ENCODE assay signal across 14 cellular contexts in the genomic region with DNA sequence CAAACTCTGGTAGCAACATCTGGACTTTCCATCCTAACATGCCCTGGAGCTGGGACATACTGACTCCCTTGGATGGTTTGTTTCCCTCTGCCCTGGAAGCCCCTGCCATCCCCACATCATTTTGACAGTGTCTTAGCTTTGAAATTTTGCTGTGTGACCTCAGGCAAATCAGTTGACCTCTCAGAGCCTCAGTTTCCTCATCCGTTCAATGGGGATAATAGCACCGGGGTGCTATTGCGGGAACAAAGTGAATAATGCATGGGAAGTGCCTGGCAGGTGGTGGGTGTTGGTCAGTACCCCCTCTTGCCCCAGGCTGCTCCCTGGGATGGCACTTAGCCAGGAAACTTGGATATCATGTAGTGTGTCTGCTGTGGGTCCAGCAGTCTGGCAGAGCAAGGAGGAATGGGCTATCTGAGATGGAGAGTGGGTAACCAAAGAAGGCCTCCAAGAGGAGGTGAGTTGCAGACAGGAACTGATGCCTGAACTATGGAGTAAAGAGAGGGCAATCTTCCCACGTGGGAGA.
DNase-seq lines count a peak whose midpoint lies in the region; ATAC-seq, FAIRE-seq and TF ChIP-seq lines count a peak whose summit lies in the region.
"Had no signal": no experiment of that assay in that cellular context is flagged by ENCODE, and none has a peak within 500 bp of the region (broad histone marks: within the 10 kb centered on the region; RNA-seq: fewer than 3 reads in every experiment).

No MANE protein-coding gene starts in this region.

- TF ChIP-seq EP300 in SK-N-SH (IDR thresholded peaks at IDR 0.05; ENCODE audit: borderline replicate concordance in 1 of 2, low read depth in 1 of 2, low read length in 1 of 2) = no peak

- no peak overlapping the region for H2AFZ ChIP-seq in SK-N-SH (ENCODE audit: low read depth)

- no peak overlapping the region for H3K4me2 ChIP-seq in SK-N-SH
- H3K4me2 ChIP-seq: BLaER1 had no signal

- no peaks in the 10 kb centered on the region for H4K20me1 ChIP-seq in SK-N-SH (ENCODE audit: insufficient read depth)

- H3K9me2 ChIP-seq in SK-N-SH = no peaks in the 10 kb centered on the region

- no peak overlapping the region for H3K9ac ChIP-seq in SK-N-SH
- H3K9ac ChIP-seq: BLaER1 had no signal

- H3K79me2 ChIP-seq in SK-N-SH (ENCODE audit: insufficient read depth) = no peaks in the 10 kb centered on the region

- H3K27me3 ChIP-seq in SK-N-SH (ENCODE audit: insufficient read depth) (no peaks in the 10 kb centered on the region), breast epithelium (no peaks in the 10 kb centered on the region)
- H3K27me3 ChIP-seq: BLaER1 had no signal

- intact Hi-C loops in breast epithelium (cut with DNase I; ENCODE audit: low total_unique reads) = no loop called here

- CTCF ChIA-PET in SK-N-SH (lab: Yijun Ruan, JAX) = interaction anchor here (0.9 to 1.7 kb wide), 3 partner anchors 10 to 84 kb away, joined by 3 to 6 read pairs (median 5); no protein-coding TSS in a partner anchor

- TF ChIP-seq RAD21 in SK-N-SH (IDR thresholded peaks at IDR 0.05; ENCODE audit: low read length) = no peak

- TF ChIP-seq POLR2A in breast epithelium (IDR thresholded peaks at IDR 0.05) = no peak

- DNase-seq in SK-N-SH (peak; percentile 50), breast epithelium (ENCODE audit: low spot score in 2 of 2) (peak in 1 of 2 donors; percentile 48), mesenteric fat pad (ENCODE audit: low spot score) (peak; percentile 67), NCI-H1048 (lab: John Stamatoyannopoulos, UW) (no peak), urothelium cell line (ENCODE audit: low spot score) (no peak), superior temporal gyrus (ENCODE audit: extremely low spot score) (no peak)
- DNase-seq: NCI-H146, NCI-H2107, NCI-H226, NCI-H526 had no signal

- no peaks in the 10 kb centered on the region for H3K36me3 ChIP-seq in SK-N-SH (replicated peaks in 1 of 2; ENCODE audit: control insufficient read depth in 1 of 2, insufficient read depth in 2 of 2, low read length in 1 of 2)
- H3K36me3 ChIP-seq in breast epithelium = no peaks in the 10 kb centered on the region
- H3K36me3 ChIP-seq: BLaER1 had no signal

- peaks cover 14% of the 10 kb centered on the region for H3F3A ChIP-seq in SK-N-SH (replicated peaks; ENCODE audit: insufficient read depth)

- H3K4me1 ChIP-seq in SK-N-SH (ENCODE audit: control insufficient read depth in 1 of 2, insufficient read depth in 2 of 2, low read depth in 1 of 2, low read length in 1 of 2) = peaks cover 41 to 48% of the 10 kb centered on the region in 2 experiments
- peaks cover 9 to 31% of the 10 kb centered on the region in 2 donors for H3K4me1 ChIP-seq in breast epithelium

- POLR2A ChIA-PET in SK-N-SH (lab: Yijun Ruan, JAX) = no interaction called here

- H3K9me3 ChIP-seq in SK-N-SH (no peaks in the 10 kb centered on the region), breast epithelium (no peaks in the 10 kb centered on the region)
- H3K9me3 ChIP-seq: BLaER1 had no signal

- H3K27ac ChIP-seq in SK-N-SH (ENCODE audit: low read depth in 2 of 2, low read length in 1 of 2) (peak overlapping the region in 1 of 2 experiments; percentile 8; a peak in 1 of 4 replicates), breast epithelium (peak overlapping the region; percentile 35 to 79)
- H3K27ac ChIP-seq: 22Rv1, BLaER1 had no signal

- no peak overlapping the region for H3K4me3 ChIP-seq in SK-N-SH (ENCODE audit: low read depth in 2 of 2, low read length in 1 of 2)
- H3K4me3 ChIP-seq in breast epithelium = no peak overlapping the region
- H3K4me3 ChIP-seq: BLaER1 had no signal

- TF ChIP-seq CTCF in SK-N-SH (IDR thresholded peaks at IDR 0.05) (no peak), breast epithelium (IDR thresholded peaks at IDR 0.05) (no peak)

- no peak for FAIRE-seq in urothelium cell line (lab: Jason Lieb, UNC)

- no peak for ATAC-seq in SK-N-SH treated with all-trans-retinoic acid at 6 μM for 48 hours
- ATAC-seq in GM18867 (IDR thresholded peaks at IDR 0.05; ENCODE audit: unreplicated experiment) = no peak

- WGBS in SK-N-SH (ENCODE audit: low lambda C conversion rate) = 77% methylated on average over 4 of the region's 4 CpGs

TF ChIP-seq in SK-N-SH, 30 proteins besides CTCF, POLR2A, EP300 and RAD21 (continues in another document):
- no peak for TF ChIP-seq YY1 (IDR thresholded peaks at IDR 0.05; ENCODE audit: low read depth)
- TF ChIP-seq, protein P1, sequence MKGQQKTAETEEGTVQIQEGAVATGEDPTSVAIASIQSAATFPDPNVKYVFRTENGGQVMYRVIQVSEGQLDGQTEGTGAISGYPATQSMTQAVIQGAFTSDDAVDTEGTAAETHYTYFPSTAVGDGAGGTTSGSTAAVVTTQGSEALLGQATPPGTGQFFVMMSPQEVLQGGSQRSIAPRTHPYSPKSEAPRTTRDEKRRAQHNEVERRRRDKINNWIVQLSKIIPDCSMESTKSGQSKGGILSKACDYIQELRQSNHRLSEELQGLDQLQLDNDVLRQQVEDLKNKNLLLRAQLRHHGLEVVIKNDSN (IDR thresholded peaks at IDR 0.05; ENCODE audit: borderline replicate concordance, low read depth) = no peak
- TF ChIP-seq NRF1 (IDR thresholded peaks at IDR 0.05; ENCODE audit: low read depth, low read length) = no peak
- TF ChIP-seq, protein P2, sequence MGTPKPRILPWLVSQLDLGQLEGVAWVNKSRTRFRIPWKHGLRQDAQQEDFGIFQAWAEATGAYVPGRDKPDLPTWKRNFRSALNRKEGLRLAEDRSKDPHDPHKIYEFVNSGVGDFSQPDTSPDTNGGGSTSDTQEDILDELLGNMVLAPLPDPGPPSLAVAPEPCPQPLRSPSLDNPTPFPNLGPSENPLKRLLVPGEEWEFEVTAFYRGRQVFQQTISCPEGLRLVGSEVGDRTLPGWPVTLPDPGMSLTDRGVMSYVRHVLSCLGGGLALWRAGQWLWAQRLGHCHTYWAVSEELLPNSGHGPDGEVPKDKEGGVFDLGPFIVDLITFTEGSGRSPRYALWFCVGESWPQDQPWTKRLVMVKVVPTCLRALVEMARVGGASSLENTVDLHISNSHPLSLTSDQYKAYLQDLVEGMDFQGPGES (IDR thresholded peaks at IDR 0.05; ENCODE audit: low read depth, low read length) = no peak
- TF ChIP-seq SMC3 (IDR thresholded peaks at IDR 0.05; ENCODE audit: low read depth, low read length) = no peak
- no peak for TF ChIP-seq CHD2 (IDR thresholded peaks at IDR 0.05; ENCODE audit: low read length, partially characterized antibody)
- TF ChIP-seq NFIC (IDR thresholded peaks at IDR 0.05; ENCODE audit: borderline replicate concordance) = no peak
- no peak for TF ChIP-seq GABPA (IDR thresholded peaks at IDR 0.05; ENCODE audit: low read depth)
- TF ChIP-seq FOSL2 (IDR thresholded peaks at IDR 0.05; ENCODE audit: borderline replicate concordance, low read depth) = no peak

TF ChIP-seq in SK-N-SH treated with all-trans-retinoic acid at 6 μM for 48 hours, 23 proteins besides CTCF, POLR2A, EP300 and RAD21:
- no peak for TF ChIP-seq ZC3H10 (CRISPR knock-in tag; IDR thresholded peaks at IDR 0.05)
- TF ChIP-seq TOX (CRISPR knock-in tag; IDR thresholded peaks at IDR 0.05; ENCODE audit: borderline replicate concordance) = no peak
- no peak for TF ChIP-seq ISL1 (CRISPR knock-in tag; IDR thresholded peaks at IDR 0.05)
- TF ChIP-seq CSDC2 (CRISPR knock-in tag; IDR thresholded peaks at IDR 0.05) = no peak
- TF ChIP-seq, protein P3, sequence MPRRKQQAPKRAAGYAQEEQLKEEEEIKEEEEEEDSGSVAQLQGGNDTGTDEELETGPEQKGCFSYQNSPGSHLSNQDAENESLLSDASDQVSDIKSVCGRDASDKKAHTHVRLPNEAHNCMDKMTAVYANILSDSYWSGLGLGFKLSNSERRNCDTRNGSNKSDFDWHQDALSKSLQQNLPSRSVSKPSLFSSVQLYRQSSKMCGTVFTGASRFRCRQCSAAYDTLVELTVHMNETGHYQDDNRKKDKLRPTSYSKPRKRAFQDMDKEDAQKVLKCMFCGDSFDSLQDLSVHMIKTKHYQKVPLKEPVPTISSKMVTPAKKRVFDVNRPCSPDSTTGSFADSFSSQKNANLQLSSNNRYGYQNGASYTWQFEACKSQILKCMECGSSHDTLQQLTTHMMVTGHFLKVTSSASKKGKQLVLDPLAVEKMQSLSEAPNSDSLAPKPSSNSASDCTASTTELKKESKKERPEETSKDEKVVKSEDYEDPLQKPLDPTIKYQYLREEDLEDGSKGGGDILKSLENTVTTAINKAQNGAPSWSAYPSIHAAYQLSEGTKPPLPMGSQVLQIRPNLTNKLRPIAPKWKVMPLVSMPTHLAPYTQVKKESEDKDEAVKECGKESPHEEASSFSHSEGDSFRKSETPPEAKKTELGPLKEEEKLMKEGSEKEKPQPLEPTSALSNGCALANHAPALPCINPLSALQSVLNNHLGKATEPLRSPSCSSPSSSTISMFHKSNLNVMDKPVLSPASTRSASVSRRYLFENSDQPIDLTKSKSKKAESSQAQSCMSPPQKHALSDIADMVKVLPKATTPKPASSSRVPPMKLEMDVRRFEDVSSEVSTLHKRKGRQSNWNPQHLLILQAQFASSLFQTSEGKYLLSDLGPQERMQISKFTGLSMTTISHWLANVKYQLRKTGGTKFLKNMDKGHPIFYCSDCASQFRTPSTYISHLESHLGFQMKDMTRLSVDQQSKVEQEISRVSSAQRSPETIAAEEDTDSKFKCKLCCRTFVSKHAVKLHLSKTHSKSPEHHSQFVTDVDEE (CRISPR knock-in tag; IDR thresholded peaks at IDR 0.05) = no peak
- no peak for TF ChIP-seq ZFP3 (CRISPR knock-in tag; IDR thresholded peaks at IDR 0.05)
- TF ChIP-seq OSR1 (CRISPR knock-in tag; IDR thresholded peaks at IDR 0.05) = no peak
- no peak for TF ChIP-seq BACH2 (CRISPR knock-in tag; IDR thresholded peaks at IDR 0.05; ENCODE audit: borderline replicate concordance)
- TF ChIP-seq TCF4 (CRISPR knock-in tag; IDR thresholded peaks at IDR 0.05; ENCODE audit: borderline replicate concordance) = no peak
- no peak for TF ChIP-seq ARNTL (CRISPR knock-in tag; IDR thresholded peaks at IDR 0.05; ENCODE audit: borderline replicate concordance, low read depth)

Comparison
In these comparisons a context has a peak if more than half of its experiments do, and no peak if none do; other contexts are left out.
1. DNase-seq: peak in SK-N-SH (single experiment) and mesenteric fat pad (single experiment); none in NCI-H1048 (single experiment), urothelium cell line (single experiment) and superior temporal gyrus (single experiment).